Comparison of ENCODE assay signal across 16 cellular contexts in genomic region chr13:30639671-30640070, GRCh38.
"Had no signal": no experiment of that assay in that cellular context is flagged by ENCODE, and none has a peak within 500 bp of the region (broad histone marks: within the 10 kb centered on the region; RNA-seq: fewer than 3 reads in every experiment).

No MANE protein-coding gene starts in this region.

- H3K4me3 Mint-ChIP-seq: activated naive CD4-positive, alpha-beta T cell treated with anti-CD3 and anti-CD28 coated beads, Interleukin-2, amount 10 ng/mL, durations not matched to agents 7 days and 5 days; central memory CD8-positive, alpha-beta T cell; dendritic cell treated with granulocyte-macrophage colony-stimulating factor and Interleukin-4, amounts not matched to agents 40 ng/mL and 50 ng/mL, for 4 days; endodermal cell; immature natural killer cell; mesothelial cell of epicardium; neural crest cell; stimulated activated naive CD8-positive, alpha-beta T cell treated with anti-CD3 and anti-CD28 coated beads, Interleukin-15, amount 100 ng/mL, for 72 hours had no signal

- H3K9me3 Mint-ChIP-seq: activated naive CD4-positive, alpha-beta T cell treated with anti-CD3 and anti-CD28 coated beads, Interleukin-2, amount 10 ng/mL, durations not matched to agents 7 days and 5 days; central memory CD8-positive, alpha-beta T cell; dendritic cell treated with granulocyte-macrophage colony-stimulating factor and Interleukin-4, amounts not matched to agents 40 ng/mL and 50 ng/mL, for 4 days; endodermal cell; immature natural killer cell; neural crest cell had no signal

- H3K27ac ChIP-seq: lower lobe of right lung, sigmoid colon had no signal

- H3K27ac Mint-ChIP-seq: activated naive CD4-positive, alpha-beta T cell treated with anti-CD3 and anti-CD28 coated beads, Interleukin-2, amount 10 ng/mL, durations not matched to agents 7 days and 5 days; activated T-helper 2 cell treated with anti-CD3 and anti-CD28 coated beads, Interferon-gamma antibody, Interleukin-2, Interleukin-4, amounts not matched to agents 10 μg/mL and 5 μg/mL and 100 μg/mL, durations not matched to agents 14 hours and 24 hours and 36 hours; dendritic cell treated with granulocyte-macrophage colony-stimulating factor and Interleukin-4, amounts not matched to agents 40 ng/mL and 50 ng/mL, for 4 days; endodermal cell; immature natural killer cell; mesothelial cell of epicardium; stimulated activated naive CD8-positive, alpha-beta T cell treated with anti-CD3 and anti-CD28 coated beads, Interleukin-15, amount 100 ng/mL, for 72 hours had no signal

- H3K4me1 Mint-ChIP-seq: endodermal cell, mesothelial cell of epicardium, neural crest cell had no signal

- H3K27me3 Mint-ChIP-seq: activated naive CD4-positive, alpha-beta T cell treated with anti-CD3 and anti-CD28 coated beads, Interleukin-2, amount 10 ng/mL, durations not matched to agents 7 days and 5 days; central memory CD8-positive, alpha-beta T cell; dendritic cell treated with granulocyte-macrophage colony-stimulating factor and Interleukin-4, amounts not matched to agents 40 ng/mL and 50 ng/mL, for 4 days; stimulated activated naive CD8-positive, alpha-beta T cell treated with anti-CD3 and anti-CD28 coated beads, Interleukin-15, amount 100 ng/mL, for 72 hours had no signal

- H3K4me3 ChIP-seq: lower lobe of right lung, sigmoid colon had no signal

- H3K27me3 ChIP-seq: sigmoid colon had no signal

- DNase-seq: activated naive CD4-positive, alpha-beta T cell treated with anti-CD3 and anti-CD28 coated beads, Interleukin-2, amount 10 ng/mL, durations not matched to agents 7 days and 5 days; activated T-cell treated with anti-CD3 and anti-CD28 coated beads, Interleukin-2, amount 50 U/mL, for 1 hour; endodermal cell; foreskin melanocyte; immature natural killer cell; left cardiac atrium; lower lobe of right lung; sigmoid colon; stimulated activated CD4-positive, alpha-beta T cell treated with anti-CD3 and anti-CD28 coated beads, Interleukin-1b, Interleukin-23, amount 100 ng/mL, for 48 hours; stimulated activated naive CD8-positive, alpha-beta T cell treated with anti-CD3 and anti-CD28 coated beads, Interleukin-15, amount 100 ng/mL, for 72 hours had no signal

- ATAC-seq: activated CD4-positive, CD25-positive, alpha-beta regulatory T cell treated with anti-CD3 and anti-CD28 coated beads, Interleukin-2, amount 50 U/mL, for 24 hours; lower lobe of right lung; stimulated activated naive CD8-positive, alpha-beta T cell treated with anti-CD3 and anti-CD28 coated beads, Interleukin-15, amount 100 ng/mL, for 72 hours had no signal

- H3K9me3 ChIP-seq: lower lobe of right lung, sigmoid colon had no signal
